Comparison of ENCODE assay signal across 27 cellular contexts in the genomic region with DNA sequence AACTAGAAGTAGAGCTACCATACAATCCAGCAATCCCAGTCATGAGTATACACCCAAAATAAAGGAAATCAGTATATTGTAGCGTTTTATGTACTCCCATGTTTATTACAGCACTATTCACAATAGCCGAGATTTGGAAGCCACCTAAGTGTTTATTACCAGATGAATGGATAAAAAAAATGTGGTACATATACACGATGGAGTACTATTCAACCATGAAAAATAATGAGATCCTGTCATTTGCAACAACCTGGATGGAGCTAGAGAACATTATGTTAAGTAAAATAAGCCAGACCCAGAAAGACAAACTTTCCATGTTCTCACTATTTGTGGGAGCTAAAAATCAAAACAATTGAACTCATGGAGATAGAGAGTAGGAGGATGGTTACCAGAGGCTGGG.
"Had no signal": no experiment of that assay in that cellular context is flagged by ENCODE, and none has a peak within 500 bp of the region (broad histone marks: within the 10 kb centered on the region; RNA-seq: fewer than 3 reads in every experiment).

No MANE protein-coding gene starts in this region.

- H3K4me1 Mint-ChIP-seq: mesothelial cell of epicardium had no signal

- H3K4me3 ChIP-seq: coronary artery, dorsolateral prefrontal cortex, esophagus squamous epithelium, gastrocnemius medialis, heart right ventricle, left lung, lower lobe of right lung, mucosa of descending colon had no signal

- H3K9me3 ChIP-seq: esophagus squamous epithelium, gastrocnemius medialis, left lung, lower lobe of right lung, mucosa of descending colon had no signal

- FAIRE-seq: islet of Langerhans, keratinocyte had no signal

- H3K27me3 ChIP-seq: dorsolateral prefrontal cortex, esophagus squamous epithelium, gastrocnemius medialis, heart right ventricle, left lung had no signal

- H3K27ac Mint-ChIP-seq: mesothelial cell of epicardium; naive thymus-derived CD8-positive, alpha-beta T cell had no signal

- H3K36me3 ChIP-seq: gastrocnemius medialis had no signal

- H3K4me3 Mint-ChIP-seq: mesothelial cell of epicardium; naive B cell; naive thymus-derived CD8-positive, alpha-beta T cell had no signal

- ATAC-seq: esophagus mucosa; gastrocnemius medialis; heart right ventricle; left cardiac atrium; left lung; left ventricle myocardium superior; lower lobe of right lung; mucosa of descending colon; naive thymus-derived CD8-positive, alpha-beta T cell had no signal

- H3K27ac ChIP-seq: coronary artery, dorsolateral prefrontal cortex, epithelial cell of prostate, esophagus squamous epithelium, heart right ventricle, left lung, lower lobe of right lung had no signal

- H3K27me3 Mint-ChIP-seq: naive B cell; naive thymus-derived CD8-positive, alpha-beta T cell had no signal

- DNase-seq: dermis blood vessel endothelial cell; dorsolateral prefrontal cortex; effector CD4-positive, alpha-beta T cell; effector memory CD4-positive, alpha-beta T cell; erythroblast; esophagus squamous epithelium; foreskin fibroblast; foreskin melanocyte; gastrocnemius medialis; glutamatergic neuron; head of caudate nucleus; heart right ventricle; hippocampal formation; left cardiac atrium; left lung; left ventricle myocardium superior; lower lobe of right lung; mesenchymal stem cell; mucosa of descending colon; naive B cell; naive thymus-derived CD8-positive, alpha-beta T cell had no signal
